In the genomic region with DNA sequence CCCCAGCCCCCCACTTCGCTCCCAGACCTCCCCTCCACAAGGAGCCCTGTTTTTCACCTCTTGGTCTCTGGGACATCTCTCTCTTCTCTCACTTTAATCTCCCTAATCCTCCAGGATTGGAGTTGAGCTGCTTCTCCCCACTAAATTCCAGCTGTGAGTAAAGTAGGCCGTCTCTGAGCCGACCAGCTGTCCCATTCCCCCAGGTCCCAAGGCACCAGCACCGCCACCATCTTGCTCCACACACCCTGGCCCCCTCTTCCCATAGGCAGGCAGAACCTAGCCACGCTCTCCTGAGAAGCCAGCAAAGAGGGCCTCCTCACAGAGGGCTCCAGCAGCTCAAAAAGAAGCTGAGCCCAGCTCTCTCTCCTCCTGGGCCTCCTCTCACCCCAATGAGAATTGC, we compare ENCODE assay signal across 9 cellular contexts. TPM values are rescaled to one million over a fixed set of nuclear protein-coding genes. Genes with fewer than 3 reads are reported as not detected.
DNase-seq lines count a peak whose midpoint lies in the region; ATAC-seq and TF ChIP-seq lines count a peak whose summit lies in the region.
"Had no signal": no experiment of that assay in that cellular context is flagged by ENCODE, and none has a peak within 500 bp of the region (broad histone marks: within the 10 kb centered on the region; RNA-seq: fewer than 3 reads in every experiment).

No MANE protein-coding gene starts in this region.

- H3K27ac ChIP-seq in BLaER1 treated with 17β-estradiol and CSF1 and Interleukin-3, amounts not matched to agents 10 nM and 100 nM: peak overlapping the region; percentile 82 to 92 (median 87); a peak in 18 of 22 replicates
- H3K27ac ChIP-seq in Karpas-422 (ENCODE audit: low read length) (peak overlapping the region; percentile 87), dorsolateral prefrontal cortex (peak overlapping the region in 30 of 59 donors; percentile 75 to 99 (median 97))

- H3K36me3 Mint-ChIP-seq in nephron progenitor cell (ENCODE audit: low read depth): peaks cover 6% of the 10 kb centered on the region

- DNase-seq in Karpas-422: no peak
- no peak for DNase-seq in dorsolateral prefrontal cortex
- no peak for DNase-seq in nephron progenitor cell
- DNase-seq in NCI-H128 (lab: John Stamatoyannopoulos, UW; ENCODE audit: unreplicated experiment): no peak
- no peak for DNase-seq in CD1c-positive myeloid dendritic cell (ENCODE audit: extremely low spot score)
- DNase-seq in stimulated activated CD4-positive, alpha-beta T cell treated with anti-CD3 and anti-CD28 coated beads, Interleukin-4, amount 100 ng/mL, for 1 hour: no peak
- DNase-seq: NCI-H2081 treated with DMSO at 0.1 percent for 48 hours had no signal

- peaks cover 75% of the 10 kb centered on the region for H3K4me1 Mint-ChIP-seq in nephron progenitor cell

- H3K4me1 ChIP-seq in BLaER1 treated with 17β-estradiol and CSF1 and Interleukin-3, amounts not matched to agents 10 nM and 100 nM: peaks cover 55 to 78% (median 64%) of the 10 kb centered on the region in 10 experiments
- H3K4me1 ChIP-seq in Karpas-422 (ENCODE audit: low read length): peaks cover 82% of the 10 kb centered on the region

- H4K20me1 ChIP-seq in BLaER1 treated with 17β-estradiol and CSF1 and Interleukin-3, amounts not matched to agents 10 nM and 100 nM: peaks cover 26 to 67% (median 47%) of the 10 kb centered on the region in 11 experiments; a peak in 21 of 22 replicates
- H4K20me1 ChIP-seq in Karpas-422 (ENCODE audit: insufficient read depth, low read depth, low read length): peaks cover 13% of the 10 kb centered on the region; the same call in 1 of the 2 replicates

- H3K9ac ChIP-seq in BLaER1 treated with 17β-estradiol and CSF1 and Interleukin-3, amounts not matched to agents 10 nM and 100 nM: peak overlapping the region in 9 of 11 experiments; percentile 8 to 95 (median 93); a peak in 14 of 22 replicates
- H3K9ac ChIP-seq in Karpas-422 (ENCODE audit: low read length): peak overlapping the region; percentile 95

- no peaks in the 10 kb centered on the region for H3K9me3 ChIP-seq in BLaER1 treated with 17β-estradiol and CSF1 and Interleukin-3, amounts not matched to agents 10 nM and 100 nM (replicated peaks in 1 of 11)
- H3K9me3 ChIP-seq in Karpas-422 (ENCODE audit: low read length): no peaks in the 10 kb centered on the region

- H3K4me2 ChIP-seq in BLaER1 treated with 17β-estradiol and CSF1 and Interleukin-3, amounts not matched to agents 10 nM and 100 nM: peak overlapping the region; percentile 94 to 100 (median 97)
- H3K4me2 ChIP-seq in Karpas-422 (ENCODE audit: low read depth, low read length, poor library complexity, severe bottlenecking): peak overlapping the region; percentile 98

- H3K4me3 ChIP-seq in BLaER1 treated with 17β-estradiol and CSF1 and Interleukin-3, amounts not matched to agents 10 nM and 100 nM: peak overlapping the region in 5 of 10 experiments; percentile 58 to 98 (median 89); a peak in 7 of 20 replicates
- H3K4me3 ChIP-seq in Karpas-422 (ENCODE audit: low read length) (peak overlapping the region; percentile 88; the same call in 1 of the 2 replicates), dorsolateral prefrontal cortex (peak overlapping the region in 10 of 59 donors; percentile 19 to 99 (median 94))

- TF ChIP-seq CTCF in dorsolateral prefrontal cortex (IDR thresholded peaks at IDR 0.05 in 54 of 56, conservative IDR thresholded peaks at IDR 0.05 in 2 of 56; ENCODE audit: low read depth in 1 of 56, partially characterized antibody in 56 of 56) (no peak), nephron progenitor cell (IDR thresholded peaks at IDR 0.05) (no peak)

- intact Hi-C loops in dorsolateral prefrontal cortex (cut with DNase I): loop anchor here in 1 of 2 donors (2.0 kb wide), 1 partner anchor 14 kb away; no protein-coding TSS in a partner anchor

- no peaks in the 10 kb centered on the region for H3K27me3 Mint-ChIP-seq in nephron progenitor cell (ENCODE audit: low read depth, poor library complexity)

- no peaks in the 10 kb centered on the region for H3K27me3 ChIP-seq in BLaER1 treated with 17β-estradiol and CSF1 and Interleukin-3, amounts not matched to agents 10 nM and 100 nM
- H3K27me3 ChIP-seq in Karpas-422 (ENCODE audit: low read length) (no peaks in the 10 kb centered on the region), dorsolateral prefrontal cortex (no peaks in the 10 kb centered on the region)

- peaks cover 34% of the 10 kb centered on the region for H3K79me2 ChIP-seq in Karpas-422 (ENCODE audit: low read length)

- peaks cover 24 to 30% (median 26%) of the 10 kb centered on the region in 11 experiments for H3K36me3 ChIP-seq in BLaER1 treated with 17β-estradiol and CSF1 and Interleukin-3, amounts not matched to agents 10 nM and 100 nM
- peaks cover 8% of the 10 kb centered on the region; the same call in 1 of the 2 replicates for H3K36me3 ChIP-seq in Karpas-422 (ENCODE audit: insufficient read depth, low read length)

- H2AFZ ChIP-seq in Karpas-422 (ENCODE audit: low read length): no peak overlapping the region

- no peaks in the 10 kb centered on the region for H3K9me2 ChIP-seq in Karpas-422 (replicated peaks; ENCODE audit: insufficient read depth, low read length)

- H3K4me3 Mint-ChIP-seq in nephron progenitor cell: peak overlapping the region; percentile 95

- ATAC-seq in GM19463 (IDR thresholded peaks at IDR 0.05; ENCODE audit: unreplicated experiment): no peak

- no peaks in the 10 kb centered on the region for H3K9me3 Mint-ChIP-seq in nephron progenitor cell

- H3K27ac Mint-ChIP-seq in nephron progenitor cell: peak overlapping the region; percentile 99

RNA-seq across cellular contexts. Expression of a gene that starts 0.9 kb away (rescaled TPM):
- total RNA-seq in Karpas-422 (2014; rRNA removed; shearing (Covaris generic); ENCODE audit: low replicate concordance): 8.5 and 24.1 TPM in 2 replicates
- total RNA-seq in dorsolateral prefrontal cortex: 100 to 1,000 TPM; 109 to 508 (median 348) TPM

RNA-seq across cellular contexts. Expression of a gene that starts 1.0 kb away (rescaled TPM):
- total RNA-seq in Karpas-422 (2014; rRNA removed; shearing (Covaris generic); ENCODE audit: low replicate concordance): 245 and 371 TPM in 2 replicates
- 100 to 1,000 TPM; 242 to 722 (median 375) TPM for total RNA-seq in dorsolateral prefrontal cortex

RNA-seq across cellular contexts. Expression of a gene that starts 15.5 kb away (rescaled TPM):
- 75.2 and 117 TPM in 2 replicates for total RNA-seq in Karpas-422 (2014; rRNA removed; shearing (Covaris generic); ENCODE audit: low replicate concordance)
- 10 to 100 TPM; 31.9 to 83.9 (median 51.7) TPM for total RNA-seq in dorsolateral prefrontal cortex

RNA-seq across cellular contexts. Expression of a gene that starts 20.5 kb away (rescaled TPM):
- 36.7 and 69.3 TPM in 2 replicates for total RNA-seq in Karpas-422 (2014; rRNA removed; shearing (Covaris generic); ENCODE audit: low replicate concordance)
- total RNA-seq in dorsolateral prefrontal cortex: 10 to 100 TPM; 21.3 to 54.1 (median 37.2) TPM

RNA-seq across cellular contexts. Expression of a gene that starts 23.5 kb away (rescaled TPM):
- 218 and 301 TPM in 2 replicates for total RNA-seq in Karpas-422 (2014; rRNA removed; shearing (Covaris generic); ENCODE audit: low replicate concordance)
- 100 to 1,000 TPM; 350 to 533 (median 438) TPM for total RNA-seq in dorsolateral prefrontal cortex
